In genomic region chr4:139843643-139844042, GRCh38 we compare ENCODE assay signal across 25 cellular contexts.
"Had no signal": no experiment of that assay in that cellular context is flagged by ENCODE, and none has a peak within 500 bp of the region (broad histone marks: within the 10 kb centered on the region; RNA-seq: fewer than 3 reads in every experiment).

No MANE protein-coding gene starts in this region.

- H3K27ac ChIP-seq: body of pancreas, cardiac muscle cell, heart right ventricle, sigmoid colon, thoracic aorta had no signal

- H3K4me1 Mint-ChIP-seq: activated naive CD8-positive, alpha-beta T cell treated with anti-CD3 and anti-CD28 coated beads, Interleukin-2, amount 50 U/mL, for 24 hours had no signal

- ATAC-seq: activated CD4-positive, CD25-positive, alpha-beta regulatory T cell treated with anti-CD3 and anti-CD28 coated beads, Interleukin-2, amount 50 U/mL, for 24 hours; activated CD8-positive, alpha-beta T cell treated with anti-CD3 and anti-CD28 coated beads, Interleukin-2, amount 10 ng/mL, durations not matched to agents 7 days and 5 days; activated naive CD8-positive, alpha-beta T cell treated with anti-CD3 and anti-CD28 coated beads, Interleukin-2, amount 50 U/mL, for 24 hours; body of pancreas; heart right ventricle; left cardiac atrium; mucosa of descending colon; T-helper 17 cell had no signal

- H3K4me1 ChIP-seq: sigmoid colon had no signal

- H3K36me3 ChIP-seq: cardiac muscle cell, heart right ventricle, sigmoid colon, thoracic aorta, upper lobe of left lung had no signal

- H3K27ac Mint-ChIP-seq: activated CD8-positive, alpha-beta T cell treated with anti-CD3 and anti-CD28 coated beads, Interleukin-2, amount 10 ng/mL, durations not matched to agents 7 days and 5 days; activated naive CD8-positive, alpha-beta T cell treated with anti-CD3 and anti-CD28 coated beads, Interleukin-2, amount 50 U/mL, for 24 hours; activated T-helper 1 cell treated with anti-CD3 and anti-CD28 coated beads, Interleukin-12 subunit alpha, Interleukin-12 subunit beta, Interleukin-2, Interleukin-4 antibody, amounts not matched to agents 30 ng/mL and 10 ng/mL and 1 ng/mL, durations not matched to agents 14 hours and 24 hours and 36 hours; T-helper 17 cell had no signal

- H3K4me3 Mint-ChIP-seq: activated CD8-positive, alpha-beta T cell treated with anti-CD3 and anti-CD28 coated beads, Interleukin-2, amount 10 ng/mL, durations not matched to agents 7 days and 5 days; activated naive CD8-positive, alpha-beta T cell treated with anti-CD3 and anti-CD28 coated beads, Interleukin-2, amount 50 U/mL, for 24 hours; activated T-helper 1 cell treated with anti-CD3 and anti-CD28 coated beads, Interleukin-12 subunit alpha, Interleukin-12 subunit beta, Interleukin-2, Interleukin-4 antibody, amounts not matched to agents 30 ng/mL and 10 ng/mL and 1 ng/mL, durations not matched to agents 14 hours and 24 hours and 36 hours; neural crest cell; T-helper 17 cell had no signal

- H3K9me3 Mint-ChIP-seq: activated naive CD8-positive, alpha-beta T cell treated with anti-CD3 and anti-CD28 coated beads, Interleukin-2, amount 50 U/mL, for 24 hours; activated T-helper 1 cell treated with anti-CD3 and anti-CD28 coated beads, Interleukin-12 subunit alpha, Interleukin-12 subunit beta, Interleukin-2, Interleukin-4 antibody, amounts not matched to agents 30 ng/mL and 10 ng/mL and 1 ng/mL, durations not matched to agents 14 hours and 24 hours and 36 hours had no signal

- H3K4me3 ChIP-seq: body of pancreas, cardiac muscle cell, heart right ventricle, mucosa of descending colon, sigmoid colon, smooth muscle cell, thoracic aorta, upper lobe of left lung had no signal

- H3K27me3 ChIP-seq: body of pancreas, cardiac muscle cell, heart right ventricle, sigmoid colon, upper lobe of left lung had no signal

- DNase-seq: activated CD4-positive, alpha-beta T cell treated with anti-CD3 and anti-CD28 coated beads, Interleukin-2, amount 50 U/mL, for 1 hour; activated CD8-positive, alpha-beta T cell treated with anti-CD3 and anti-CD28 coated beads, Interleukin-2, amount 10 ng/mL, durations not matched to agents 7 days and 5 days; activated gamma-delta T cell; activated naive CD4-positive, alpha-beta T cell treated with anti-CD3 and anti-CD28 coated beads, Interleukin-2, amount 50 U/mL, for 16 hours; activated naive CD8-positive, alpha-beta T cell treated with anti-CD3 and anti-CD28 coated beads, Interleukin-2, amount 50 U/mL, for 24 hours; anterior cingulate cortex; body of pancreas; cortex of kidney; heart right ventricle; islet precursor cell; left cardiac atrium; mesenchymal stem cell; mucosa of descending colon; retina; sigmoid colon; stimulated activated CD4-positive, alpha-beta T cell treated with anti-CD3 and anti-CD28 coated beads, Interleukin-4, amount 100 ng/mL, for 1 hour; stimulated activated naive CD4-positive, alpha-beta T cell treated with Interleukin-2 at 50 U/mL for 16 hours; T-helper 17 cell; upper lobe of left lung had no signal

- H3K9me3 ChIP-seq: body of pancreas, heart right ventricle, mucosa of descending colon, sigmoid colon, thoracic aorta, upper lobe of left lung had no signal
